17 cellular contexts compared by ENCODE assay signal in genomic region chr1:1220197-1220596, GRCh38. TPM values are rescaled to one million over a fixed set of nuclear protein-coding genes. Genes with fewer than 3 reads are reported as not detected.
"Had no signal": no experiment of that assay in that cellular context is flagged by ENCODE, and none has a peak within 500 bp of the region (broad histone marks: within the 10 kb centered on the region; RNA-seq: fewer than 3 reads in every experiment).

No MANE protein-coding gene starts in this region.

- ATAC-seq: esophagus mucosa, left lobe of liver, right lobe of liver had no signal

- DNase-seq: activated CD4-positive, alpha-beta T cell treated with anti-CD3 and anti-CD28 coated beads, Interleukin-2, amount 50 U/mL, for 48 hours; amniotic stem cell; caudate nucleus; islet precursor cell; mammary epithelial cell; ovary; right lobe of liver; stimulated activated CD4-positive, alpha-beta T cell treated with anti-CD3 and anti-CD28 coated beads, Interleukin-4, amount 100 ng/mL, for 4 hours; stimulated activated CD8-positive, alpha-beta memory T cell treated with anti-CD3 and anti-CD28 coated beads, Interleukin-4, amount 100 ng/mL, for 48 hours; trophoblast cell had no signal

- H3K27ac ChIP-seq: ovary, right lobe of liver, suprapubic skin had no signal

- H3K36me3 ChIP-seq: ovary had no signal

- H3K4me3 Mint-ChIP-seq: activated naive CD4-positive, alpha-beta T cell treated with anti-CD3 and anti-CD28 coated beads, Interleukin-2, amount 50 U/mL, for 24 hours; stimulated activated naive CD8-positive, alpha-beta T cell treated with anti-CD3 and anti-CD28 coated beads, Interleukin-15, Interleukin-2, amounts not matched to agents 100 ng/mL and 50 ng/mL, for 24 hours had no signal

- H3K27me3 ChIP-seq: ovary, right lobe of liver, suprapubic skin had no signal

- H3K27me3 Mint-ChIP-seq: activated naive CD4-positive, alpha-beta T cell treated with anti-CD3 and anti-CD28 coated beads, Interleukin-2, amount 50 U/mL, for 24 hours; stimulated activated naive CD8-positive, alpha-beta T cell treated with anti-CD3 and anti-CD28 coated beads, Interleukin-15, Interleukin-2, amounts not matched to agents 100 ng/mL and 50 ng/mL, for 24 hours had no signal

- H3K9me3 Mint-ChIP-seq: activated naive CD4-positive, alpha-beta T cell treated with anti-CD3 and anti-CD28 coated beads, Interleukin-2, amount 50 U/mL, for 24 hours; stimulated activated naive CD8-positive, alpha-beta T cell treated with anti-CD3 and anti-CD28 coated beads, Interleukin-15, Interleukin-2, amounts not matched to agents 100 ng/mL and 50 ng/mL, for 24 hours had no signal

- H3K4me1 ChIP-seq: right lobe of liver had no signal

- H3K9me3 ChIP-seq: ovary, right lobe of liver, suprapubic skin had no signal

- H3K4me3 ChIP-seq: ovary, right lobe of liver, smooth muscle cell, suprapubic skin had no signal

- H3K27ac Mint-ChIP-seq: activated naive CD4-positive, alpha-beta T cell treated with anti-CD3 and anti-CD28 coated beads, Interleukin-2, amount 50 U/mL, for 24 hours had no signal

RNA-seq across cellular contexts. Expression of gene TNFRSF4, which starts 6.2 kb away (rescaled TPM):
- total RNA-seq: smooth muscle cell had no signal

RNA-seq across cellular contexts. Expression of gene TNFRSF18, which starts 13.8 kb away (rescaled TPM):
- total RNA-seq: left lobe of liver, pulmonary artery endothelial cell had no signal
